Comparison of ENCODE assay signal across 7 cellular contexts in the genomic region with DNA sequence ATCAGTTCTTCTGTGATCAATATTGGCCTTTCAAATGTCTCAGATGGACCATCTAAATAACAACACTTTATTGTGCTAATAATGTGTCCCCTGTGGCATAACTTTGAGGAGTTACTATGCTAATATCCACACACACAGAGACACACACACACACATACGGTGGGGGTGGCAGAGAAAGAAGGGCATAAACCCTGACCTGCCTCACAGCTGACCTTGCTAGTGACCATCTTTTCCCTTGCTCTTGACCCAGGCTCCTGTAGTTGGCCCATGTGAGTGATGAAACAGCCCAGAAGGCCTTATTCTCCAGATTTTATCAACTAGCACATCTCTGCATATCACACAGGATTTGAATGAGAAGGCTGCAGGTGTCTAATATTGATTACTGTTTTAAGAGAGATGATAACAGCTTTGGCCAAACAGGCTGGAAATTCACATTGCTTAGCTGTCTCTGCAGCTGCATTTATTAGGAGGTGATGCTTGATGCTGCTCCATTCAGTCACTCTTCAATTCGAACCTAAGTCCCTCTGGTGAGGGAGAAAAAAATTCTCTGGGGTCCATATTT.
"Had no signal": no experiment of that assay in that cellular context is flagged by ENCODE, and none has a peak within 500 bp of the region (broad histone marks: within the 10 kb centered on the region; RNA-seq: fewer than 3 reads in every experiment).

No MANE protein-coding gene starts in this region.

- H2AFZ ChIP-seq: GM23338 had no signal

- H3K4me3 ChIP-seq: GM23338 had no signal

- H3K4me2 ChIP-seq: GM23338 had no signal

- DNase-seq: H9, HCEC 1CT, IMR-90 had no signal

- FAIRE-seq: H1, H54, HTR-8/SVneo had no signal

- H3K9me3 Mint-ChIP-seq: H9 had no signal

- ATAC-seq: GM23338 had no signal

- H3K27ac Mint-ChIP-seq: GM23338, H9 had no signal

- H3K4me3 Mint-ChIP-seq: GM23338, H9 had no signal
